12 cellular contexts compared by ENCODE assay signal in the genomic region with DNA sequence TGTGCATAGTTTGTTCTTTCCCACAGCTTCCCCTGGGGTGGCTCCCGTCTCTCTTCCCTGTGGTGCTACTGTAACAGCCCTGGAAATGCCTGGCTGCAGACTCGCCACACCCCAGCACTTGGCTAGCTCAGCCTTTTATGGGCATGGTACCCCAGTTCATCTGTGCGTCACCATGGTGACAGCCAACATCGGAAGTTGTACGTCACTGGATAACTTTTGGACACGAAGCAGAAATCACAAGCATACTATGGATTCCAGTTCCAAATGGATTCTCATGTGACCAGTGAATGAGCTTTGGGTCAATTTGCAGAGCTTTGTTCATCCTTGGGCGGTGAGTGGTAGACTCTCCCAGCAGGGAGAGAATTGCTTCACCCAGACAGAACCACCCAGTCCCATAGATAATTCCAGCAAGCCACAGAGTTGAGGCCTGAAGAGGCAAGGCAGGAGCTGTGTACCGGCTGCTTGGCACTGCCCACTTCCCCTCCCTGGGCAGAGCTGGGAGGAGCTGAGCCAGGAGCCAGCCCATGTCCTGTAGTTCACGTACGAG. TPM values are rescaled to one million over a fixed set of nuclear protein-coding genes. Genes with fewer than 3 reads are reported as not detected.
DNase-seq lines count a peak whose midpoint lies in the region; ATAC-seq, FAIRE-seq and TF ChIP-seq lines count a peak whose summit lies in the region.
"Had no signal": no experiment of that assay in that cellular context is flagged by ENCODE, and none has a peak within 500 bp of the region (broad histone marks: within the 10 kb centered on the region; RNA-seq: fewer than 3 reads in every experiment).

No MANE protein-coding gene starts in this region.

- no peaks in the 10 kb centered on the region for H3K79me2 ChIP-seq in GM12878 (ENCODE audit: control insufficient read depth, insufficient read depth, low read length)

- SMC1A ChIA-PET in GM12878 (lab: Charles Lee; ENCODE audit: uncharacterized antibody, unreplicated experiment), result interaction anchor here (0.8 to 3.3 kb wide), 7 partner anchors 9 to 94 kb away, joined by 3 to 30 read pairs (median 5); no protein-coding TSS in a partner anchor

- intact Hi-C loops in GM12878 (cut with micrococcal nuclease; ENCODE audit: unreplicated experiment), result no loop called here
- intact Hi-C loops in cardiac septum (cut with DNase I), result no loop called here
- intact Hi-C loops in ovary (cut with DNase I), result no loop called here

- RAD21 ChIA-PET in GM12878 (lab: Charles Lee; ENCODE audit: unreplicated experiment), result interaction anchor here (1.9 to 2.8 kb wide), 2 partner anchors 11 to 82 kb away, joined by 5 to 14 read pairs; no protein-coding TSS in a partner anchor

- in situ Hi-C loops in GM12878 (cut with MboI), result no loop called here

- H3K27ac ChIP-seq in GM12878 (ENCODE audit: control insufficient read depth, insufficient read depth), result no peak overlapping the region
- H3K27ac ChIP-seq in ovary, result peak overlapping the region in 1 of 2 donors; percentile 40
- H3K27ac ChIP-seq in small intestine (ENCODE audit: low read depth in 1 of 2, low read length in 1 of 2), result peak overlapping the region in 1 of 2 donors; percentile 58

- CTCF ChIA-PET in AG04449 (lab: Yijun Ruan, JAX) (interaction anchor here (0.9 to 2.4 kb wide), 6 partner anchors 9 to 114 kb away, joined by 3 to 7 read pairs (median 4); no protein-coding TSS in a partner anchor), GM12878 (lab: Yijun Ruan, JAX) (interaction anchor here (1.2 to 3.1 kb wide), 5 partner anchors 10 to 245 kb away, joined by 3 to 31 read pairs (median 4); no protein-coding TSS in a partner anchor)

- no peak overlapping the region for H2AFZ ChIP-seq in GM12878 (ENCODE audit: control insufficient read depth, low read depth, low read length)

- H3K4me2 ChIP-seq in GM12878 (ENCODE audit: control insufficient read depth, insufficient read depth), result no peak overlapping the region

- POLR2A ChIA-PET in AG04449 (lab: Yijun Ruan, JAX), result interaction anchor here (0.6 to 1.4 kb wide), 9 partner anchors 10 to 60 kb away, joined by 3 to 6 read pairs (median 4); partner anchors contain the start of genes COL4A1 and COL4A2
- POLR2A ChIA-PET in GM12878 (lab: Charles Lee), result no interaction called here

- TF ChIP-seq RAD21 in GM12878 (IDR thresholded peaks at IDR 0.05; ENCODE audit: insufficient read depth, low read depth, low read length), result no peak

- no peaks in the 10 kb centered on the region for H4K20me1 ChIP-seq in GM12878 (ENCODE audit: control insufficient read depth, insufficient read depth)

- TF ChIP-seq EP300 in GM12878 (IDR thresholded peaks at IDR 0.05; ENCODE audit: borderline replicate concordance in 1 of 2, control insufficient read depth in 1 of 2, low read depth in 2 of 2, low read length in 2 of 2), result no peak
- TF ChIP-seq EP300 in ovary (IDR thresholded peaks at IDR 0.05), result peak; percentile 74

- WGBS in GM12878 (ENCODE audit: insufficient coverage, insufficient replicate concordance, low lambda C conversion rate, missing lambda C conversion rate), result 29% methylated on average over 10 of the region's 10 CpGs
- WGBS in ovary, 3 donors, result 32 to 36% (median 35%) methylated on average over 10 of the region's 10 CpGs
- 47 to 54% (median 49%) methylated on average over 10 of the region's 10 CpGs for WGBS in small intestine, 3 donors

- FAIRE-seq in GM12878 (lab: Jason Lieb, UNC), result no peak
- no peak for FAIRE-seq in small intestine (lab: Jason Lieb, UNC)

- ATAC-seq in GM12878, result peak; percentile 46
- no peak for ATAC-seq in GM19397 (IDR thresholded peaks at IDR 0.05; ENCODE audit: unreplicated experiment)
- ATAC-seq: activated T-cell treated with anti-CD3 and anti-CD28 coated beads, Interleukin-2, amount 50 U/mL, for 72 hours had no signal

- no peak for TF ChIP-seq CTCF in AG04449 (IDR thresholded peaks at IDR 0.05; ENCODE audit: insufficient read depth, low read length, missing control alignments)
- no peak for TF ChIP-seq CTCF in GM12878 (IDR thresholded peaks at IDR 0.05 in 2 of 3, conservative IDR thresholded peaks at IDR 0.05 in 1 of 3; ENCODE audit: control insufficient read depth in 2 of 3, extremely low read depth in 1 of 3, insufficient read depth in 1 of 3, low read depth in 3 of 3, low read length in 3 of 3)
- TF ChIP-seq CTCF in ovary (IDR thresholded peaks at IDR 0.05), result no peak

- DNase-seq in AG04449 (ENCODE audit: low read depth, low spot score) (peak; percentile 91), GM12878 (ENCODE audit: low read depth, low spot score) (no peak), cardiac septum (ENCODE audit: low spot score) (peak; percentile 82), ovary (peak in 2 of 5 donors; percentile 61 to 64), NCI-H1048 (lab: John Stamatoyannopoulos, UW) (no peak), small intestine (no peak)
- DNase-seq in stimulated activated naive CD4-positive, alpha-beta T cell treated with Interleukin-2 at 50 U/mL for 16 hours (lab: John Stamatoyannopoulos, UW), result no peak
- DNase-seq: activated T-cell treated with anti-CD3 and anti-CD28 coated beads, Interleukin-2, amount 50 U/mL, for 72 hours; BE2C; Kasumi-1; naive B cell had no signal

- H3K27me3 ChIP-seq in GM12878 (replicated peaks in 1 of 2; ENCODE audit: control insufficient read depth in 2 of 2, insufficient read depth in 2 of 2, low read length in 1 of 2) (no peaks in the 10 kb centered on the region), ovary (no peaks in the 10 kb centered on the region), small intestine (ENCODE audit: control insufficient read depth in 2 of 2, insufficient read depth in 2 of 2, low read length in 2 of 2) (no peaks in the 10 kb centered on the region)
- H3K27me3 ChIP-seq: BE2C had no signal

- no peaks in the 10 kb centered on the region for H3K4me1 ChIP-seq in GM12878 (ENCODE audit: control insufficient read depth, insufficient read depth, low read length)
- peaks cover 14% of the 10 kb centered on the region for H3K4me1 ChIP-seq in ovary (ENCODE audit: insufficient read depth)
- H3K4me1 ChIP-seq in small intestine (ENCODE audit: control insufficient read depth in 2 of 2, insufficient read depth in 1 of 2, low read depth in 1 of 2, low read length in 1 of 2), result no peaks in the 10 kb centered on the region
- H3K4me1 ChIP-seq: BE2C had no signal

- no TSS peak for BruUV-seq in GM12878 (replicated peaks; lab: Mats Ljungman, UMichigan)

- TF ChIP-seq POLR2A in GM12878 (IDR thresholded peaks at IDR 0.05; ENCODE audit: low read depth, low read length) (no peak), ovary (IDR thresholded peaks at IDR 0.05) (no peak)

- no peaks in the 10 kb centered on the region for H3K9me3 ChIP-seq in GM12878 (replicated peaks; ENCODE audit: control insufficient read depth, insufficient read depth, low read length)
- H3K9me3 ChIP-seq in ovary, result no peaks in the 10 kb centered on the region
- no peaks in the 10 kb centered on the region for H3K9me3 ChIP-seq in small intestine (ENCODE audit: control insufficient read depth, low read depth)
- H3K9me3 ChIP-seq: BE2C had no signal

- H3K36me3 ChIP-seq in GM12878 (ENCODE audit: control insufficient read depth in 2 of 2, insufficient read depth in 2 of 2, low read length in 1 of 2) (no peaks in the 10 kb centered on the region), ovary (no peaks in the 10 kb centered on the region), small intestine (ENCODE audit: control insufficient read depth in 2 of 2, insufficient read depth in 2 of 2, low read length in 2 of 2) (no peaks in the 10 kb centered on the region)
- H3K36me3 ChIP-seq: BE2C had no signal

- no peak overlapping the region for H3K9ac ChIP-seq in GM12878 (ENCODE audit: control insufficient read depth, insufficient read depth, low read length)

- H3K4me3 ChIP-seq in AG04449 (ENCODE audit: low read depth, low read length), result no peak overlapping the region
- no peak overlapping the region for H3K4me3 ChIP-seq in GM12878
- H3K4me3 ChIP-seq in ovary, result no peak overlapping the region
- H3K4me3 ChIP-seq in small intestine (ENCODE audit: low read depth in 1 of 2, low read length in 2 of 2), result no peak overlapping the region

RNA-seq across cellular contexts. Expression of gene COL4A2, which starts 54.4 kb away (rescaled TPM):
- 1.3 TPM in 2 replicates for total RNA-seq in GM12878 (2013; cell fraction: nucleolus; rRNA removed)
- total RNA-seq in GM12878 (2014; rRNA removed) (0.11 and 0.96 TPM in 2 replicates), GM12878 (2014; rRNA removed; fragmentation: Illumina TruSeq; extraction: Trizol) (0.14 and 0.18 TPM in 2 replicates), GM12878 (2021) (0.80 and 1.6 TPM in 2 replicates), cardiac septum (165 TPM), ovary (100 to 1,000 TPM in 5 of 7 donors, 10 to 100 TPM in 2; 59.5 to 171 (median 120) TPM)
- not detected for polyA plus RNA-seq in GM12878 (2011; ENCODE audit: low read depth)
- polyA plus RNA-seq in GM12878 (2011; rRNA removed) (0.16 and 0.20 TPM in 2 replicates), GM12878 (2014; fragmentation: Illumina TruSeq; extraction: Trizol) (0.41 TPM in 1 of 2 replicates, not detected in the other), GM12878 (2014; fragmentation: Nextera tagmentation; extraction: Ambion mirVana) (not detected), GM12878 (2014; rRNA removed) (0.27 TPM in 1 of 2 replicates, not detected in the other), GM12878 (2016; fragmentation: Nextera tagmentation; extraction: Ambion mirVana) (1 to 10 TPM in 1 of 2 experiments, under 1 TPM in 1; 0.62 to 1.1 TPM), ovary (100 to 1,000 TPM; 136 to 164 TPM), small intestine (10 to 100 TPM; 42.3 to 76.7 (median 52.4) TPM)
- 0.18 and 0.40 TPM in 2 replicates for polyA plus RNA-seq in GM12878 (2011; cell fraction: cytosol; rRNA removed)
- polyA plus RNA-seq in GM12878 (2011; cell fraction: nucleus; rRNA removed), result 1.1 and 1.4 TPM in 2 replicates
- polyA plus RNA-seq in GM12878 (2012), result 0.28 and 0.39 TPM in 2 replicates
- polyA minus RNA-seq in GM12878 (2011; rRNA and poly(A)+ RNA removed), result 0.31 and 0.37 TPM in 2 replicates
- not detected in 2 replicates for polyA minus RNA-seq in GM12878 (2011; cell fraction: cytosol; rRNA and poly(A)+ RNA removed)
- 0.36 and 1.1 TPM in 2 replicates for polyA minus RNA-seq in GM12878 (2011; cell fraction: nucleus; rRNA and poly(A)+ RNA removed)
- total RNA-seq: activated T-cell treated with anti-CD3 and anti-CD28 coated beads, Interleukin-2, amount 50 U/mL, for 72 hours had no signal

RNA-seq across cellular contexts. Expression of gene COL4A1, which starts 54.5 kb away (rescaled TPM):
- not detected in 2 replicates for total RNA-seq in GM12878 (2013; cell fraction: nucleolus; rRNA removed)
- total RNA-seq in GM12878 (2014; rRNA removed), result not detected in 2 replicates
- not detected in 2 replicates for total RNA-seq in GM12878 (2014; rRNA removed; fragmentation: Illumina TruSeq; extraction: Trizol)
- 0.31 and 0.48 TPM in 2 replicates for total RNA-seq in GM12878 (2021)
- not detected for polyA plus RNA-seq in GM12878 (2011; ENCODE audit: low read depth)
- 0.11 TPM in 1 of 2 replicates, not detected in the other for polyA plus RNA-seq in GM12878 (2011; rRNA removed)
- polyA plus RNA-seq in GM12878 (2011; cell fraction: cytosol; rRNA removed), result 0.07 and 0.13 TPM in 2 replicates
- 0.16 and 0.56 TPM in 2 replicates for polyA plus RNA-seq in GM12878 (2011; cell fraction: nucleus; rRNA removed)
- 0.08 TPM in 1 of 2 replicates, not detected in the other for polyA plus RNA-seq in GM12878 (2012)
- not detected in 2 replicates for polyA plus RNA-seq in GM12878 (2014; fragmentation: Illumina TruSeq; extraction: Trizol)
- polyA plus RNA-seq in GM12878 (2014; fragmentation: Nextera tagmentation; extraction: Ambion mirVana), result not detected
- not detected in 2 replicates for polyA plus RNA-seq in GM12878 (2014; rRNA removed)
- polyA plus RNA-seq in GM12878 (2016; fragmentation: Nextera tagmentation; extraction: Ambion mirVana), result under 1 TPM; 0.07 to 0.15 TPM
- 0.22 TPM in 1 of 2 replicates, not detected in the other for polyA minus RNA-seq in GM12878 (2011; rRNA and poly(A)+ RNA removed)
- polyA minus RNA-seq in GM12878 (2011; cell fraction: cytosol; rRNA and poly(A)+ RNA removed), result not detected in 2 replicates
- 0.38 TPM in 1 of 2 replicates, not detected in the other for polyA minus RNA-seq in GM12878 (2011; cell fraction: nucleus; rRNA and poly(A)+ RNA removed)
- total RNA-seq in cardiac septum, result 196 TPM
- total RNA-seq in ovary, result 100 to 1,000 TPM in 3 of 7 donors, 10 to 100 TPM in 4; 42.3 to 106 (median 73.2) TPM
- 100 to 1,000 TPM in 1 of 2 donors, 10 to 100 TPM in 1; 87.5 to 421 TPM for polyA plus RNA-seq in ovary
- polyA plus RNA-seq in small intestine, result 10 to 100 TPM in 1 of 3 donors, 1 to 10 TPM in 2; 3.1 to 58.5 (median 5.9) TPM

Comparison
In these comparisons a context has a peak if more than half of its experiments do, and no peak if none do; other contexts are left out.
1. DNase-seq: peak in AG04449 (single experiment) and cardiac septum (single experiment); none in GM12878 (single experiment), NCI-H1048 (single experiment), stimulated activated naive CD4-positive, alpha-beta T cell treated with Interleukin-2 at 50 U/mL for 16 hours (single experiment) and small intestine (single experiment).
2. RNA of gene COL4A2, which starts 54.4 kb away (total RNA-seq): 165 TPM in cardiac septum (single experiment) and 59.5 to 171 TPM in ovary; 0.11 to 1.6 TPM in GM12878; every median in the first group is over 10 times any median in the second.
3. RNA of gene COL4A1, which starts 54.5 kb away (total RNA-seq): 196 TPM in cardiac septum (single experiment) and 42.3 to 106 TPM in ovary; 0.31 to 0.48 TPM in GM12878; every median in the first group is over 10 times any median in the second.